ENCODE assay signal across 2 cellular contexts in the genomic region with DNA sequence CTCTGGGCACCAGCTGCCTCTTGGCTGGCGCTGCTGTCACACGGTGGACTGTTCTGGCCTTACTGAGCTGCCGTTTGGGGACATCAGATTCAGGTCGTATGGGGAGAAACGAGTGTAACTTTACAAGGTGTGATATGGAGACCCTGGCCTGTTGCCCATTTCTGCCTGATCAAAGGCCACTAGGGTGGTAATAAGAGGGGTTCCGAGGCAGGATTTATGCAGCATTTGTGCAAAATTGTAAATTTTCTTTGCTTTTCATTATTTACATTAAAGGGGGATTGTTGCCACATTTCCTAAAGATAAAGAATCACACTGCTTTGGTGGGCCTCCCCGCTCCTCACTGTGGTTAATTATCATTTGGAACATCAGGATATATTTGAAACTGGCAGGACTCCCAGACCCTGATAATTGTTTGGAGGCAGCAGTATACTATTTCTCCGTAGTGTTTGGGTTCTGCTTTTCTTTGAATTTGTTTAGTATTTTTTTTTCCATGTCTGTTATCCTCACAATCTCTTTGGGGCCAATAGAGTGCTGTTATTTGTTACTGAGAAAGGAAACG.
TF ChIP-seq lines count a peak whose summit lies in the region.

No MANE protein-coding gene starts in this region.

TF ChIP-seq in IMR-90, 13 proteins besides CTCF, POLR2A, EP300 and RAD21:
- TF ChIP-seq MAFK (IDR thresholded peaks at IDR 0.05; ENCODE audit: low read depth, low read length) (no peak), FOS (IDR thresholded peaks at IDR 0.05; ENCODE audit: low read depth, low read length) (no peak), RFX5 (IDR thresholded peaks at IDR 0.05; ENCODE audit: low read depth, low read length) (no peak), MXI1 (IDR thresholded peaks at IDR 0.05; ENCODE audit: borderline replicate concordance, low read depth, low read length) (no peak), CEBPB (IDR thresholded peaks at IDR 0.05; ENCODE audit: low read depth, low read length) (no peak), RCOR1 (IDR thresholded peaks at IDR 0.05; ENCODE audit: insufficient replicate concordance, low read length) (no peak), SMC3 (IDR thresholded peaks at IDR 0.05; ENCODE audit: low read depth, low read length) (no peak), BHLHE40 (IDR thresholded peaks at IDR 0.05; ENCODE audit: low read depth, low read length) (no peak), ELK1 (IDR thresholded peaks at IDR 0.05; ENCODE audit: borderline replicate concordance, low read depth, low read length) (no peak), MAZ (IDR thresholded peaks at IDR 0.05; ENCODE audit: borderline replicate concordance, low read depth, low read length) (no peak), CHD1 (IDR thresholded peaks at IDR 0.05; ENCODE audit: low read depth, low read length) (no peak), NFE2L2 (IDR thresholded peaks at IDR 0.05; ENCODE audit: low read depth, low read length) (no peak)
- TF ChIP-seq, protein P1, sequence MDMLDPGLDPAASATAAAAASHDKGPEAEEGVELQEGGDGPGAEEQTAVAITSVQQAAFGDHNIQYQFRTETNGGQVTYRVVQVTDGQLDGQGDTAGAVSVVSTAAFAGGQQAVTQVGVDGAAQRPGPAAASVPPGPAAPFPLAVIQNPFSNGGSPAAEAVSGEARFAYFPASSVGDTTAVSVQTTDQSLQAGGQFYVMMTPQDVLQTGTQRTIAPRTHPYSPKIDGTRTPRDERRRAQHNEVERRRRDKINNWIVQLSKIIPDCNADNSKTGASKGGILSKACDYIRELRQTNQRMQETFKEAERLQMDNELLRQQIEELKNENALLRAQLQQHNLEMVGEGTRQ (IDR thresholded peaks at IDR 0.05; ENCODE audit: low read depth, low read length): no peak

TF ChIP-seq in HepG2, 621 proteins besides CTCF, POLR2A, EP300 and RAD21:
- no peak for TF ChIP-seq ZNF761 (CRISPR knock-in tag; conservative IDR thresholded peaks at IDR 0.05)
- peak; percentile 2 for TF ChIP-seq XRCC5 (optimal IDR thresholded peaks at IDR 0.05; ENCODE audit: low read length)
- TF ChIP-seq, protein P2, sequence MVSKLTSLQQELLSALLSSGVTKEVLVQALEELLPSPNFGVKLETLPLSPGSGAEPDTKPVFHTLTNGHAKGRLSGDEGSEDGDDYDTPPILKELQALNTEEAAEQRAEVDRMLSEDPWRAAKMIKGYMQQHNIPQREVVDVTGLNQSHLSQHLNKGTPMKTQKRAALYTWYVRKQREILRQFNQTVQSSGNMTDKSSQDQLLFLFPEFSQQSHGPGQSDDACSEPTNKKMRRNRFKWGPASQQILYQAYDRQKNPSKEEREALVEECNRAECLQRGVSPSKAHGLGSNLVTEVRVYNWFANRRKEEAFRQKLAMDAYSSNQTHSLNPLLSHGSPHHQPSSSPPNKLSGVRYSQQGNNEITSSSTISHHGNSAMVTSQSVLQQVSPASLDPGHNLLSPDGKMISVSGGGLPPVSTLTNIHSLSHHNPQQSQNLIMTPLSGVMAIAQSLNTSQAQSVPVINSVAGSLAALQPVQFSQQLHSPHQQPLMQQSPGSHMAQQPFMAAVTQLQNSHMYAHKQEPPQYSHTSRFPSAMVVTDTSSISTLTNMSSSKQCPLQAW (CRISPR knock-in tag; IDR thresholded peaks at IDR 0.05): 0 out of 2 replicates have a peak, but pooled peaks have one; percentile 1
- TF ChIP-seq ZNF432 (CRISPR knock-in tag; IDR thresholded peaks at IDR 0.05; ENCODE audit: borderline replicate concordance): no peak
- TF ChIP-seq, protein P3, sequence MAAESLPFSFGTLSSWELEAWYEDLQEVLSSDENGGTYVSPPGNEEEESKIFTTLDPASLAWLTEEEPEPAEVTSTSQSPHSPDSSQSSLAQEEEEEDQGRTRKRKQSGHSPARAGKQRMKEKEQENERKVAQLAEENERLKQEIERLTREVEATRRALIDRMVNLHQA (CRISPR knock-in tag; IDR thresholded peaks at IDR 0.05): no peak
- no peak for TF ChIP-seq YEATS4 (CRISPR knock-in tag; IDR thresholded peaks at IDR 0.05; ENCODE audit: borderline replicate concordance)
- TF ChIP-seq, protein P4, sequence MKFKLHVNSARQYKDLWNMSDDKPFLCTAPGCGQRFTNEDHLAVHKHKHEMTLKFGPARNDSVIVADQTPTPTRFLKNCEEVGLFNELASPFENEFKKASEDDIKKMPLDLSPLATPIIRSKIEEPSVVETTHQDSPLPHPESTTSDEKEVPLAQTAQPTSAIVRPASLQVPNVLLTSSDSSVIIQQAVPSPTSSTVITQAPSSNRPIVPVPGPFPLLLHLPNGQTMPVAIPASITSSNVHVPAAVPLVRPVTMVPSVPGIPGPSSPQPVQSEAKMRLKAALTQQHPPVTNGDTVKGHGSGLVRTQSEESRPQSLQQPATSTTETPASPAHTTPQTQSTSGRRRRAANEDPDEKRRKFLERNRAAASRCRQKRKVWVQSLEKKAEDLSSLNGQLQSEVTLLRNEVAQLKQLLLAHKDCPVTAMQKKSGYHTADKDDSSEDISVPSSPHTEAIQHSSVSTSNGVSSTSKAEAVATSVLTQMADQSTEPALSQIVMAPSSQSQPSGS (CRISPR knock-in tag; IDR thresholded peaks at IDR 0.05): no peak
- TF ChIP-seq, protein P5, sequence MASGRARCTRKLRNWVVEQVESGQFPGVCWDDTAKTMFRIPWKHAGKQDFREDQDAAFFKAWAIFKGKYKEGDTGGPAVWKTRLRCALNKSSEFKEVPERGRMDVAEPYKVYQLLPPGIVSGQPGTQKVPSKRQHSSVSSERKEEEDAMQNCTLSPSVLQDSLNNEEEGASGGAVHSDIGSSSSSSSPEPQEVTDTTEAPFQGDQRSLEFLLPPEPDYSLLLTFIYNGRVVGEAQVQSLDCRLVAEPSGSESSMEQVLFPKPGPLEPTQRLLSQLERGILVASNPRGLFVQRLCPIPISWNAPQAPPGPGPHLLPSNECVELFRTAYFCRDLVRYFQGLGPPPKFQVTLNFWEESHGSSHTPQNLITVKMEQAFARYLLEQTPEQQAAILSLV (CRISPR knock-in tag; IDR thresholded peaks at IDR 0.05; ENCODE audit: borderline replicate concordance): no peak
- no peak for TF ChIP-seq RAD51 (IDR thresholded peaks at IDR 0.05; ENCODE audit: borderline replicate concordance)
- TF ChIP-seq, protein P6, sequence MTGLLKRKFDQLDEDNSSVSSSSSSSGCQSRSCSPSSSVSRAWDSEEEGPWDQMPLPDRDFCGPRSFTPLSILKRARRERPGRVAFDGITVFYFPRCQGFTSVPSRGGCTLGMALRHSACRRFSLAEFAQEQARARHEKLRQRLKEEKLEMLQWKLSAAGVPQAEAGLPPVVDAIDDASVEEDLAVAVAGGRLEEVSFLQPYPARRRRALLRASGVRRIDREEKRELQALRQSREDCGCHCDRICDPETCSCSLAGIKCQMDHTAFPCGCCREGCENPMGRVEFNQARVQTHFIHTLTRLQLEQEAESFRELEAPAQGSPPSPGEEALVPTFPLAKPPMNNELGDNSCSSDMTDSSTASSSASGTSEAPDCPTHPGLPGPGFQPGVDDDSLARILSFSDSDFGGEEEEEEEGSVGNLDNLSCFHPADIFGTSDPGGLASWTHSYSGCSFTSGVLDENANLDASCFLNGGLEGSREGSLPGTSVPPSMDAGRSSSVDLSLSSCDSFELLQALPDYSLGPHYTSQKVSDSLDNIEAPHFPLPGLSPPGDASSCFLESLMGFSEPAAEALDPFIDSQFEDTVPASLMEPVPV (CRISPR knock-in tag; IDR thresholded peaks at IDR 0.05): no peak
- TF ChIP-seq REPIN1 (CRISPR knock-in tag; IDR thresholded peaks at IDR 0.05; ENCODE audit: borderline replicate concordance, low read depth): no peak
- TF ChIP-seq, protein P7, sequence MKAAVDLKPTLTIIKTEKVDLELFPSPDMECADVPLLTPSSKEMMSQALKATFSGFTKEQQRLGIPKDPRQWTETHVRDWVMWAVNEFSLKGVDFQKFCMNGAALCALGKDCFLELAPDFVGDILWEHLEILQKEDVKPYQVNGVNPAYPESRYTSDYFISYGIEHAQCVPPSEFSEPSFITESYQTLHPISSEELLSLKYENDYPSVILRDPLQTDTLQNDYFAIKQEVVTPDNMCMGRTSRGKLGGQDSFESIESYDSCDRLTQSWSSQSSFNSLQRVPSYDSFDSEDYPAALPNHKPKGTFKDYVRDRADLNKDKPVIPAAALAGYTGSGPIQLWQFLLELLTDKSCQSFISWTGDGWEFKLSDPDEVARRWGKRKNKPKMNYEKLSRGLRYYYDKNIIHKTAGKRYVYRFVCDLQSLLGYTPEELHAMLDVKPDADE (CRISPR knock-in tag; IDR thresholded peaks at IDR 0.05): 0 out of 2 replicates have a peak, but pooled peaks have one; percentile 4
- no peak for TF ChIP-seq SMARCE1 (IDR thresholded peaks at IDR 0.05; ENCODE audit: borderline replicate concordance)
- TF ChIP-seq SNAPC2 (CRISPR knock-in tag; IDR thresholded peaks at IDR 0.05): no peak
- no peak for TF ChIP-seq RCOR2 (CRISPR knock-in tag; IDR thresholded peaks at IDR 0.05)
- TF ChIP-seq NONO (IDR thresholded peaks at IDR 0.05): no peak
- no peak for TF ChIP-seq NONO (CRISPR knock-in tag; conservative IDR thresholded peaks at IDR 0.05)
